Comparison of ENCODE assay signal across 10 cellular contexts in genomic region chr20:23205656-23206055, GRCh38.
A peak's percentile ranks its signal among the peaks of the same experiment; 100 is the strongest.
DNase-seq lines count a peak whose midpoint lies in the region; ATAC-seq and TF ChIP-seq lines count a peak whose summit lies in the region.
"Had no signal": no experiment of that assay in that cellular context is flagged by ENCODE, and none has a peak within 500 bp of the region (broad histone marks: within the 10 kb centered on the region; RNA-seq: fewer than 3 reads in every experiment).

No MANE protein-coding gene starts in this region.

- H3K4me3 Mint-ChIP-seq in endothelial cell (ENCODE audit: unreplicated experiment) = no peak overlapping the region
- no peak overlapping the region for H3K4me3 Mint-ChIP-seq in activated CD4-positive, alpha-beta memory T cell treated with anti-CD3 and anti-CD28 coated beads, Interleukin-2, amount 10 ng/mL, durations not matched to agents 7 days and 5 days
- H3K4me3 Mint-ChIP-seq in activated T-cell treated with anti-CD3 and anti-CD28 coated beads, Interleukin-2, amount 50 U/mL, for 24 hours = no peak overlapping the region
- H3K4me3 Mint-ChIP-seq: activated B cell treated with CpG ODN at 0.5 μM for 24 hours had no signal

- POLR2A ChIA-PET in activated CD4-positive, alpha-beta memory T cell treated with anti-CD3 and anti-CD28 coated beads, Interleukin-2, amount 10 ng/mL, durations not matched to agents 7 days and 5 days (lab: Charles Lee) = no interaction called here

- H3K4me1 ChIP-seq in stomach smooth muscle (ENCODE audit: control insufficient read depth, insufficient read depth, low read length) = peaks cover 41% of the 10 kb centered on the region

- peaks cover 20% of the 10 kb centered on the region for H3K4me1 Mint-ChIP-seq in endothelial cell (ENCODE audit: unreplicated experiment)
- H3K4me1 Mint-ChIP-seq in activated CD4-positive, alpha-beta memory T cell treated with anti-CD3 and anti-CD28 coated beads, Interleukin-2, amount 10 ng/mL, durations not matched to agents 7 days and 5 days = no peaks in the 10 kb centered on the region
- no peaks in the 10 kb centered on the region for H3K4me1 Mint-ChIP-seq in activated T-cell treated with anti-CD3 and anti-CD28 coated beads, Interleukin-2, amount 50 U/mL, for 24 hours (ENCODE audit: low read depth)
- H3K4me1 Mint-ChIP-seq: activated B cell treated with CpG ODN at 0.5 μM for 24 hours had no signal

- peak; percentile 69 for DNase-seq in NCI-H1092 treated with DMSO at 0.1 percent for 48 hours (lab: John Stamatoyannopoulos, UW)
- DNase-seq in endothelial cell (ENCODE audit: low spot score) = peak; percentile 20
- DNase-seq in left kidney (ENCODE audit: low read depth, low spot score) = peak; percentile 85
- DNase-seq in activated naive CD4-positive, alpha-beta T cell treated with Interleukin-2 at 50 U/mL for 16 hours = no peak
- DNase-seq in activated CD4-positive, alpha-beta memory T cell treated with anti-CD3 and anti-CD28 coated beads, Interleukin-2, amount 10 ng/mL, durations not matched to agents 7 days and 5 days = no peak
- DNase-seq in activated T-cell treated with anti-CD3 and anti-CD28 coated beads, Interleukin-2, amount 50 U/mL, for 24 hours = no peak
- DNase-seq: activated B cell treated with CpG ODN at 0.5 μM for 24 hours; stimulated activated CD4-positive, alpha-beta T cell treated with anti-CD3 and anti-CD28 coated beads, Interleukin-15, amount 100 ng/mL, for 24 hours had no signal

- no peak for TF ChIP-seq CTCF in endothelial cell (IDR thresholded peaks at IDR 0.05; ENCODE audit: unreplicated experiment)

- H3K9me3 ChIP-seq in stomach smooth muscle (ENCODE audit: control insufficient read depth in 2 of 2, low read length in 2 of 2) = no peaks in the 10 kb centered on the region

- no peaks in the 10 kb centered on the region for H3K27me3 ChIP-seq in stomach smooth muscle (ENCODE audit: control insufficient read depth in 1 of 2, insufficient read depth in 2 of 2, low read length in 2 of 2)

- no peak overlapping the region for H3K27ac Mint-ChIP-seq in endothelial cell (ENCODE audit: unreplicated experiment)
- no peak overlapping the region for H3K27ac Mint-ChIP-seq in activated CD4-positive, alpha-beta memory T cell treated with anti-CD3 and anti-CD28 coated beads, Interleukin-2, amount 10 ng/mL, durations not matched to agents 7 days and 5 days
- H3K27ac Mint-ChIP-seq in activated T-cell treated with anti-CD3 and anti-CD28 coated beads, Interleukin-2, amount 50 U/mL, for 24 hours = no peak overlapping the region
- H3K27ac Mint-ChIP-seq: activated B cell treated with CpG ODN at 0.5 μM for 24 hours had no signal

- H3K36me3 ChIP-seq in stomach smooth muscle (ENCODE audit: control insufficient read depth in 2 of 2, insufficient read depth in 2 of 2, low read length in 2 of 2) = no peaks in the 10 kb centered on the region

- H3K9me3 Mint-ChIP-seq in endothelial cell (ENCODE audit: unreplicated experiment) = no peaks in the 10 kb centered on the region
- H3K9me3 Mint-ChIP-seq in activated CD4-positive, alpha-beta memory T cell treated with anti-CD3 and anti-CD28 coated beads, Interleukin-2, amount 10 ng/mL, durations not matched to agents 7 days and 5 days = no peaks in the 10 kb centered on the region
- no peaks in the 10 kb centered on the region for H3K9me3 Mint-ChIP-seq in activated T-cell treated with anti-CD3 and anti-CD28 coated beads, Interleukin-2, amount 50 U/mL, for 24 hours
- H3K9me3 Mint-ChIP-seq: activated B cell treated with CpG ODN at 0.5 μM for 24 hours had no signal

- peak overlapping the region in 1 of 2 donors; percentile 49 for H3K4me3 ChIP-seq in stomach smooth muscle (ENCODE audit: low read length in 2 of 2)

- CTCF ChIA-PET in activated CD4-positive, alpha-beta memory T cell treated with anti-CD3 and anti-CD28 coated beads, Interleukin-2, amount 10 ng/mL, durations not matched to agents 7 days and 5 days (lab: Charles Lee) = no interaction called here

- H3K36me3 Mint-ChIP-seq in endothelial cell (ENCODE audit: low read depth, unreplicated experiment) = no peaks in the 10 kb centered on the region
- no peaks in the 10 kb centered on the region for H3K36me3 Mint-ChIP-seq in activated CD4-positive, alpha-beta memory T cell treated with anti-CD3 and anti-CD28 coated beads, Interleukin-2, amount 10 ng/mL, durations not matched to agents 7 days and 5 days (ENCODE audit: low read depth)
- no peaks in the 10 kb centered on the region for H3K36me3 Mint-ChIP-seq in activated T-cell treated with anti-CD3 and anti-CD28 coated beads, Interleukin-2, amount 50 U/mL, for 24 hours (ENCODE audit: low read depth)

- H3K27ac ChIP-seq in stomach smooth muscle (ENCODE audit: low read length) = peak overlapping the region; percentile 94

- H3K27me3 Mint-ChIP-seq in endothelial cell (ENCODE audit: unreplicated experiment) = no peaks in the 10 kb centered on the region
- H3K27me3 Mint-ChIP-seq in activated CD4-positive, alpha-beta memory T cell treated with anti-CD3 and anti-CD28 coated beads, Interleukin-2, amount 10 ng/mL, durations not matched to agents 7 days and 5 days = peaks cover 18% of the 10 kb centered on the region
- peaks cover 19% of the 10 kb centered on the region for H3K27me3 Mint-ChIP-seq in activated T-cell treated with anti-CD3 and anti-CD28 coated beads, Interleukin-2, amount 50 U/mL, for 24 hours

- no peak for ATAC-seq in HG02798 (IDR thresholded peaks at IDR 0.05; ENCODE audit: poor library complexity, unreplicated experiment)

- peak overlapping the region in 1 of 2 donors; percentile 55 for H3K9ac ChIP-seq in stomach smooth muscle (ENCODE audit: low read length in 2 of 2)

Comparison
In these comparisons a context has a peak if more than half of its experiments do, and no peak if none do; other contexts are left out.
1. DNase-seq: peak in NCI-H1092 treated with DMSO at 0.1 percent for 48 hours (single experiment), endothelial cell (single experiment) and left kidney (single experiment); none in activated naive CD4-positive, alpha-beta T cell treated with Interleukin-2 at 50 U/mL for 16 hours (single experiment), activated CD4-positive, alpha-beta memory T cell treated with anti-CD3 and anti-CD28 coated beads, Interleukin-2, amount 10 ng/mL, durations not matched to agents 7 days and 5 days (single experiment) and activated T-cell treated with anti-CD3 and anti-CD28 coated beads, Interleukin-2, amount 50 U/mL, for 24 hours (single experiment).